ENCODE assay signal across 1 cellular context in the genomic region with DNA sequence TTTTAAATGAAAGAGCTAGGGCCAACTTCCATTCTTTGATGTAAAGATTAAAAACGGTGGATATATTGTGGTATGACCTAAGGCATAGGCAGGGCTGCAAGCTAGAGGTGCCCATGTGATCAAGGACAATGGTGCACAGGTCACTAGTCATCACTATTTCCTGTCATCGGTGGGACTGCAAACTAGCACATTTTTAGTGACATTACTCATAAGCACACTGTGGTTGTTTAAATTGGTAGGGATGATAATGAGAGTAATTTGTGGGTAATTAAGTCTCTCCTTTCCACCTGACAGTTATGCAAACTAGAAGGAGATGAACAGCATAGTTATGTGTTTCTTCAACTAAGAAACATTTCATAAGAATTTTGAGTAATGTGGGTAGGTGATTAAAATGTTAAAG.
TF ChIP-seq lines count a peak whose summit lies in the region.

No MANE protein-coding gene starts in this region.

TF ChIP-seq in HCT116, 20 proteins besides CTCF, POLR2A, EP300 and RAD21 (continued from another document):
- TF ChIP-seq SRF (IDR thresholded peaks at IDR 0.05; ENCODE audit: low read depth) (no peak), YY1 (IDR thresholded peaks at IDR 0.05; ENCODE audit: extremely low read depth, insufficient replicate concordance, low read depth, low read length) (no peak), SP1 (IDR thresholded peaks at IDR 0.05; ENCODE audit: low read depth) (no peak), CEBPB (IDR thresholded peaks at IDR 0.05; ENCODE audit: low read depth) (no peak), ZFX (IDR thresholded peaks at IDR 0.05) (no peak)
